16 cellular contexts compared by ENCODE assay signal in the genomic region with DNA sequence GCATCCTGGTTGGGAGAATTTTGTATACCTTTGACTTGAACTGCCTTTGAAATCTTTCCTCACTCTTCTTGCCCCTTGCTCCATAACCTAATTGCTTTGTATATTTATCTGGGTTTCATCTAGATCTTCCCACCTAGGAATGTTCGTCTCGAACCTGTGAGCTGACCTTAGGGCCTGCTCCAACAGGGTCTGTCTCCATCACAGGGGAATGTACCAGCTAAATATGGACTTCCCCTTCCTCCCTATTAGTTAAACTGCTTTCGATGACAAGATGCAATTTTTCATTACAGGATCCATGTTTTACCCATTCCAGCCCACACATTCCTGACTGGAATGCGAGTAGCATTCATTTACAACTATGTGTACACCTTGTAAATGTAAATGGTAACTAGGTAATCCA. TPM values are rescaled to one million over a fixed set of nuclear protein-coding genes. Genes with fewer than 3 reads are reported as not detected.
DNase-seq lines count a peak whose midpoint lies in the region; ATAC-seq and TF ChIP-seq lines count a peak whose summit lies in the region.
"Had no signal": no experiment of that assay in that cellular context is flagged by ENCODE, and none has a peak within 500 bp of the region (broad histone marks: within the 10 kb centered on the region; RNA-seq: fewer than 3 reads in every experiment).

No MANE protein-coding gene starts in this region.

- peaks cover 1% of the 10 kb centered on the region for H3K79me1 ChIP-seq in trophoblast cell (ENCODE audit: low read length)

- no peak overlapping the region for H2BK12ac ChIP-seq in trophoblast cell (ENCODE audit: low read length)

- H3K27ac ChIP-seq in GM23338 (ENCODE audit: low read depth), result no peak overlapping the region
- no peak overlapping the region for H3K27ac ChIP-seq in trophoblast cell (ENCODE audit: low read depth, low read length)
- H3K27ac ChIP-seq: BLaER1 treated with 17β-estradiol and CSF1 and Interleukin-3, amounts not matched to agents 10 nM and 100 nM; C4-2B had no signal

- H3K4ac ChIP-seq in trophoblast cell (ENCODE audit: low read depth, low read length), result no peak overlapping the region

- H3K4me1 Mint-ChIP-seq in GM23338, result peaks cover 54% of the 10 kb centered on the region

- H3K4me2 ChIP-seq in GM23338, result peak overlapping the region; percentile 24; the same call in 1 of the 2 replicates
- H3K4me2 ChIP-seq in trophoblast cell (ENCODE audit: low read length), result no peak overlapping the region

- H3K4me3 Mint-ChIP-seq in GM23338, result no peak overlapping the region
- H3K4me3 Mint-ChIP-seq: CD4-positive, alpha-beta T cell; CD8-positive, alpha-beta T cell had no signal

- H4K91ac ChIP-seq in trophoblast cell (ENCODE audit: low read depth, low read length), result no peak overlapping the region

- no peaks in the 10 kb centered on the region for H4K20me1 ChIP-seq in GM23338 (replicated peaks; ENCODE audit: insufficient read depth)
- H4K20me1 ChIP-seq: BLaER1 treated with 17β-estradiol and CSF1 and Interleukin-3, amounts not matched to agents 10 nM and 100 nM had no signal

- peaks cover 44% of the 10 kb centered on the region for H3K4me1 ChIP-seq in GM23338 (ENCODE audit: insufficient read depth)
- H3K4me1 ChIP-seq in trophoblast cell (ENCODE audit: control insufficient read depth in 1 of 2, insufficient read depth in 2 of 2, low read length in 2 of 2), result peaks cover 0 to 2% of the 10 kb centered on the region in 2 experiments
- H3K4me1 ChIP-seq: BE2C had no signal

- no peak overlapping the region for H3K27ac Mint-ChIP-seq in GM23338
- H3K27ac Mint-ChIP-seq: CD4-positive, alpha-beta T cell; CD8-positive, alpha-beta T cell had no signal

- H3K36me3 ChIP-seq in GM23338 (ENCODE audit: insufficient read depth) (no peaks in the 10 kb centered on the region), trophoblast cell (ENCODE audit: control insufficient read depth in 1 of 2, insufficient read depth in 2 of 2, low read length in 2 of 2) (no peaks in the 10 kb centered on the region)
- H3K36me3 ChIP-seq: BE2C; BLaER1 treated with 17β-estradiol and CSF1 and Interleukin-3, amounts not matched to agents 10 nM and 100 nM had no signal

- no peaks in the 10 kb centered on the region for H3K79me2 ChIP-seq in GM23338 (replicated peaks; ENCODE audit: insufficient read depth)
- no peaks in the 10 kb centered on the region for H3K79me2 ChIP-seq in trophoblast cell (ENCODE audit: control insufficient read depth, insufficient read depth, low read length, poor library complexity)

- no peak overlapping the region for H4K12ac ChIP-seq in trophoblast cell (ENCODE audit: low read depth, low read length)

- no peak overlapping the region for H3K23ac ChIP-seq in trophoblast cell (ENCODE audit: low read length)

- peaks cover 2% of the 10 kb centered on the region for H3K9me3 ChIP-seq in trophoblast cell (ENCODE audit: insufficient read depth, low read depth, low read length)
- H3K9me3 ChIP-seq: BE2C, Caco-2 had no signal

- H3K9me2 ChIP-seq in GM23338 (ENCODE audit: insufficient read depth), result no peaks in the 10 kb centered on the region

- WGBS in trophoblast cell (ENCODE audit: extremely low coverage, insufficient coverage, insufficient read length), result no CpG with 5 or more reads among the region's 4 CpGs

- DNase-seq in GM23338 (ENCODE audit: low spot score), result no peak
- DNase-seq in trophoblast cell, result peak; percentile 43 to 77
- no peak for DNase-seq in SIG-M5 (lab: John Stamatoyannopoulos, UW)
- DNase-seq in SK-N-DZ (ENCODE audit: low spot score), result no peak
- no peak for DNase-seq in activated CD4-positive, alpha-beta T cell treated with anti-CD3 and anti-CD28 coated beads for 48 hours
- DNase-seq: 8988T; ACHN; BE2C; Caco-2; Calu3; CD4-positive, alpha-beta T cell; CD8-positive, alpha-beta T cell; DMS79 treated with DMSO at 0.1 percent for 48 hours; GF-D8 had no signal

- H2AFZ ChIP-seq in GM23338, result no peak overlapping the region
- no peak overlapping the region for H2AFZ ChIP-seq in trophoblast cell (ENCODE audit: insufficient read depth, low read length, poor library complexity)

- no peak for ATAC-seq in GM23338
- ATAC-seq: CD8-positive, alpha-beta T cell had no signal

- peaks cover 20% of the 10 kb centered on the region for H3K27me3 ChIP-seq in GM23338 (ENCODE audit: insufficient read depth)
- no peaks in the 10 kb centered on the region for H3K27me3 ChIP-seq in trophoblast cell (ENCODE audit: insufficient read depth, low read length)
- H3K27me3 ChIP-seq: BE2C; BLaER1 treated with 17β-estradiol and CSF1 and Interleukin-3, amounts not matched to agents 10 nM and 100 nM had no signal

- H3K27me3 Mint-ChIP-seq in GM23338 (ENCODE audit: insufficient read depth, low read depth, poor library complexity), result peaks cover 13% of the 10 kb centered on the region

- no peak overlapping the region for H3K9ac ChIP-seq in trophoblast cell (ENCODE audit: low read length)
- H3K9ac ChIP-seq: BLaER1 treated with 17β-estradiol and CSF1 and Interleukin-3, amounts not matched to agents 10 nM and 100 nM had no signal

- no peak overlapping the region for H3K18ac ChIP-seq in trophoblast cell (ENCODE audit: low read length)

- H3K9me3 Mint-ChIP-seq in GM23338, result no peaks in the 10 kb centered on the region
- H3K9me3 Mint-ChIP-seq: CD4-positive, alpha-beta T cell; CD8-positive, alpha-beta T cell had no signal

- H3K36me3 Mint-ChIP-seq in GM23338 (ENCODE audit: low read depth), result no peaks in the 10 kb centered on the region
- H3K36me3 Mint-ChIP-seq: CD8-positive, alpha-beta T cell had no signal

- H3K14ac ChIP-seq in trophoblast cell (ENCODE audit: low read length), result no peak overlapping the region

- H4K8ac ChIP-seq in trophoblast cell (ENCODE audit: low read depth, low read length), result no peak overlapping the region

- H3K4me3 ChIP-seq in GM23338 (no peak overlapping the region), trophoblast cell (ENCODE audit: low read depth, low read length) (no peak overlapping the region)
- H3K4me3 ChIP-seq: BLaER1 treated with 17β-estradiol and CSF1 and Interleukin-3, amounts not matched to agents 10 nM and 100 nM had no signal

- no peak overlapping the region for H2BK120ac ChIP-seq in trophoblast cell (ENCODE audit: insufficient read depth, low read length, poor library complexity)

- no peak overlapping the region for H2BK5ac ChIP-seq in trophoblast cell (ENCODE audit: low read depth, low read length, poor library complexity)

- TF ChIP-seq CTCF in GM23338 (conservative IDR thresholded peaks at IDR 0.05; ENCODE audit: low read depth in 2 of 2), result no peak

- no peak overlapping the region for H2AK5ac ChIP-seq in trophoblast cell (ENCODE audit: low read length)

- H3F3A ChIP-seq in GM23338 (replicated peaks; ENCODE audit: low read depth), result no peaks in the 10 kb centered on the region

TF ChIP-seq in GM23338, 12 proteins besides CTCF, POLR2A, EP300 and RAD21 (continues in another document):
- TF ChIP-seq EZH2 (IDR thresholded peaks at IDR 0.05; ENCODE audit: low read depth, unreplicated experiment) (no peak), ZNF114 (CRISPR knock-in tag; IDR thresholded peaks at IDR 0.05) (no peak), EZH2phosphoT487 (IDR thresholded peaks at IDR 0.05; ENCODE audit: unreplicated experiment) (no peak), STAT1 (IDR thresholded peaks at IDR 0.05; ENCODE audit: unreplicated experiment) (no peak), ZNF331 (CRISPR knock-in tag; IDR thresholded peaks at IDR 0.05; ENCODE audit: low read depth) (no peak), POLR2AphosphoS5 (IDR thresholded peaks at IDR 0.05; ENCODE audit: low read depth) (no peak), JUNB (IDR thresholded peaks at IDR 0.05; ENCODE audit: unreplicated experiment) (no peak)
- TF ChIP-seq, protein P1, sequence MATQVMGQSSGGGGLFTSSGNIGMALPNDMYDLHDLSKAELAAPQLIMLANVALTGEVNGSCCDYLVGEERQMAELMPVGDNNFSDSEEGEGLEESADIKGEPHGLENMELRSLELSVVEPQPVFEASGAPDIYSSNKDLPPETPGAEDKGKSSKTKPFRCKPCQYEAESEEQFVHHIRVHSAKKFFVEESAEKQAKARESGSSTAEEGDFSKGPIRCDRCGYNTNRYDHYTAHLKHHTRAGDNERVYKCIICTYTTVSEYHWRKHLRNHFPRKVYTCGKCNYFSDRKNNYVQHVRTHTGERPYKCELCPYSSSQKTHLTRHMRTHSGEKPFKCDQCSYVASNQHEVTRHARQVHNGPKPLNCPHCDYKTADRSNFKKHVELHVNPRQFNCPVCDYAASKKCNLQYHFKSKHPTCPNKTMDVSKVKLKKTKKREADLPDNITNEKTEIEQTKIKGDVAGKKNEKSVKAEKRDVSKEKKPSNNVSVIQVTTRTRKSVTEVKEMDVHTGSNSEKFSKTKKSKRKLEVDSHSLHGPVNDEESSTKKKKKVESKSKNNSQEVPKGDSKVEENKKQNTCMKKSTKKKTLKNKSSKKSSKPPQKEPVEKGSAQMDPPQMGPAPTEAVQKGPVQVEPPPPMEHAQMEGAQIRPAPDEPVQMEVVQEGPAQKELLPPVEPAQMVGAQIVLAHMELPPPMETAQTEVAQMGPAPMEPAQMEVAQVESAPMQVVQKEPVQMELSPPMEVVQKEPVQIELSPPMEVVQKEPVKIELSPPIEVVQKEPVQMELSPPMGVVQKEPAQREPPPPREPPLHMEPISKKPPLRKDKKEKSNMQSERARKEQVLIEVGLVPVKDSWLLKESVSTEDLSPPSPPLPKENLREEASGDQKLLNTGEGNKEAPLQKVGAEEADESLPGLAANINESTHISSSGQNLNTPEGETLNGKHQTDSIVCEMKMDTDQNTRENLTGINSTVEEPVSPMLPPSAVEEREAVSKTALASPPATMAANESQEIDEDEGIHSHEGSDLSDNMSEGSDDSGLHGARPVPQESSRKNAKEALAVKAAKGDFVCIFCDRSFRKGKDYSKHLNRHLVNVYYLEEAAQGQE (IDR thresholded peaks at IDR 0.05; ENCODE audit: unreplicated experiment), result no peak

RNA-seq across cellular contexts. Expression of a gene that starts 10.6 kb away (rescaled TPM):
- 48.4 and 57.1 TPM in 2 replicates for total RNA-seq in GM23338 (2014; rRNA removed; shearing (Covaris generic))
- polyA plus RNA-seq in GM23338 (2016; fragmentation: Nextera tagmentation; extraction: Ambion mirVana), result 32.2 and 33.5 TPM in 2 replicates
- polyA plus RNA-seq in trophoblast cell (2013), result 10.0 and 12.5 TPM in 2 replicates
- polyA plus RNA-seq in SK-N-DZ (2014; cell fraction: cytosol; rRNA removed), result 0.38 and 2.9 TPM in 2 replicates
- 0.06 and 0.28 TPM in 2 replicates for polyA plus RNA-seq in SK-N-DZ (2014; cell fraction: nucleus; rRNA removed)
- total RNA-seq: CD4-positive, alpha-beta T cell had no signal

Comparison
In these comparisons a context has a peak if more than half of its experiments do, and no peak if none do; other contexts are left out.
1. DNase-seq: peak in trophoblast cell (2 of 2); none in GM23338 (single experiment), SIG-M5 (single experiment), SK-N-DZ (single experiment) and activated CD4-positive, alpha-beta T cell treated with anti-CD3 and anti-CD28 coated beads for 48 hours (single experiment).